ENCODE assay signal across 12 cellular contexts in the genomic region with DNA sequence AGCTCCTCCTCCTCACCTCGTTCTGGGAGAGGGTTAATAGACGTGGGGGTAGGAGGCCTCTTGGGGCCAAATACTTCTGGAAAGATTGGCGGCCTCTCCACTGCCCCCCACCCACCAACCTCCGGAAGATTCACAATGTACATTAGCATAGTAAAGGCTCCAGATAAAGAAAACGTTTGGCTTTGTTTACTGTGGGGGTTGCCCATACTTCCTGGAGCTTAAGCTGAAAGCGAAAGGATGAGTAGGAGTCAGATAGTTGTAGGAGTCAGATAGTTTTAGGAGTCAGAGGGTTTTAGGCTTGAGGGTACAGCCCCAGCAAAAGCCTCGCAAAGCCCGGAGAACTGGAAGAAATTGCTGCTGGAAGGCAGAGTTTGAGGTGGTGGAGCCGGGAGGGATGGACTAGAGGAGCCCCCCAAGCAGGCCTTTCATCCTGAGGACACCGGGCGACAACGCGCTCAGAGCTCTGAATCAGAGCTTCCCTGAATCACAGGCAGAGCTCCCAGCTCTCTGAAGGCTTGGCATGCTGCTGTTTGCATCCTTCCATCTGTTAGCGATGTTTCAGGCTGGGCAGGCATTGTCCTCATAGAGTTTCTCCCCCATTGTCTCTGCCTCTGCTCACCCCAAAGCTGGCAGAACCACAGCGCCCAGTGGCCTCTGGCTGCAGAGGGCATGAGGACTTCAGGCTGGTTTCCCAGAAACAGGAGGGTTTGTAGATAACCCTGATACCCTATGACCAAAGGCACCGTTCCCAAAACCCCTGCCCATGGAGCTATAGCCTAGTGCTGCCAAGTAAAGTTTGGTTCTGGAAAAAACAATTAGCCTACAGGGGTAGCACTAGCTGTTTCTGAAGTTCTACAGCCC.
DNase-seq lines count a peak whose midpoint lies in the region; ATAC-seq and TF ChIP-seq lines count a peak whose summit lies in the region.
"Had no signal": no experiment of that assay in that cellular context is flagged by ENCODE, and none has a peak within 500 bp of the region (broad histone marks: within the 10 kb centered on the region; RNA-seq: fewer than 3 reads in every experiment).

No MANE protein-coding gene starts in this region.

- intact Hi-C loops in activated CD4-positive, alpha-beta T cell treated with anti-CD3 and anti-CD28 coated beads for 36 hours (cut with DNase I, micrococcal nuclease), result loop anchor here (1.0 to 10.0 kb wide), 8 partner anchors 38 to 648 kb away; a partner anchor contains a TSS
- intact Hi-C loops in transverse colon (cut with DNase I; ENCODE audit: low total_unique reads), result no loop called here

- 12% methylated on average over 16 of the region's 16 CpGs for WGBS in smooth muscle cell (ENCODE audit: low lambda C conversion rate)
- whole genome bisulfite sequencing in transverse colon (ENCODE audit: low coverage in 1 of 2), 2 donors, result 48% methylated on average over 16 of the region's 16 CpGs; no CpG with 5 or more reads in 1 of the 2 donors

- H3K79me2 ChIP-seq in smooth muscle cell (ENCODE audit: low read depth), result no peaks in the 10 kb centered on the region
- H3K79me2 ChIP-seq: parathyroid adenoma had no signal

- no peaks in the 10 kb centered on the region for H3K36me3 ChIP-seq in SJSA1
- no peaks in the 10 kb centered on the region for H3K36me3 ChIP-seq in smooth muscle cell (ENCODE audit: low read depth)
- H3K36me3 ChIP-seq in transverse colon, result no peaks in the 10 kb centered on the region

- peaks cover 31% of the 10 kb centered on the region for H3K4me1 ChIP-seq in SJSA1 (replicated peaks)
- peaks cover 52% of the 10 kb centered on the region for H3K4me1 ChIP-seq in smooth muscle cell (ENCODE audit: low read depth)
- peaks cover 0 to 14% (median 0%) of the 10 kb centered on the region in 4 donors for H3K4me1 ChIP-seq in transverse colon
- H3K4me1 ChIP-seq: parathyroid adenoma had no signal

- H3K4me3 Mint-ChIP-seq in activated CD4-positive, alpha-beta T cell treated with anti-CD3 and anti-CD28 coated beads for 36 hours, result peak overlapping the region; percentile 28

- ATAC-seq in activated CD4-positive, alpha-beta T cell treated with anti-CD3 and anti-CD28 coated beads for 36 hours, result peak; percentile 72
- ATAC-seq in HG02623 (IDR thresholded peaks at IDR 0.05; ENCODE audit: unreplicated experiment), result no peak
- ATAC-seq in GM21576 (IDR thresholded peaks at IDR 0.05; ENCODE audit: unreplicated experiment), result no peak

- peaks cover 21% of the 10 kb centered on the region for H3F3A ChIP-seq in smooth muscle cell (ENCODE audit: low read depth)

- no peaks in the 10 kb centered on the region for H3K27me3 ChIP-seq in SJSA1 (replicated peaks)
- H3K27me3 ChIP-seq in smooth muscle cell (ENCODE audit: low read depth), result no peaks in the 10 kb centered on the region
- peaks cover 20% of the 10 kb centered on the region for H3K27me3 ChIP-seq in transverse colon

- H3K9me3 Mint-ChIP-seq in activated CD4-positive, alpha-beta T cell treated with anti-CD3 and anti-CD28 coated beads for 36 hours (ENCODE audit: low read depth), result no peaks in the 10 kb centered on the region

- peak overlapping the region; percentile 12; the same call in 1 of the 2 replicates for H3K4me3 ChIP-seq in SJSA1
- peak overlapping the region; percentile 18 for H3K4me3 ChIP-seq in smooth muscle cell
- H3K4me3 ChIP-seq in transverse colon, result no peak overlapping the region

- H3K4me1 Mint-ChIP-seq in activated CD4-positive, alpha-beta T cell treated with anti-CD3 and anti-CD28 coated beads for 36 hours, result peaks cover 28% of the 10 kb centered on the region

- H3K4me2 ChIP-seq in smooth muscle cell, result peak overlapping the region; percentile 71

- no peaks in the 10 kb centered on the region for H3K36me3 Mint-ChIP-seq in activated CD4-positive, alpha-beta T cell treated with anti-CD3 and anti-CD28 coated beads for 36 hours (ENCODE audit: low read depth)

- no peaks in the 10 kb centered on the region for H3K27me3 Mint-ChIP-seq in activated CD4-positive, alpha-beta T cell treated with anti-CD3 and anti-CD28 coated beads for 36 hours

- H3K9ac ChIP-seq in smooth muscle cell (ENCODE audit: low read depth), result peak overlapping the region; percentile 54
- H3K9ac ChIP-seq: parathyroid adenoma had no signal

- no peaks in the 10 kb centered on the region for H3K9me3 ChIP-seq in SJSA1 (replicated peaks)
- no peaks in the 10 kb centered on the region for H3K9me3 ChIP-seq in smooth muscle cell (replicated peaks; ENCODE audit: low read depth)
- no peaks in the 10 kb centered on the region for H3K9me3 ChIP-seq in transverse colon

- peak overlapping the region; percentile 72 for H3K27ac ChIP-seq in SJSA1
- H3K27ac ChIP-seq in smooth muscle cell (ENCODE audit: low read depth), result peak overlapping the region; percentile 81
- peak overlapping the region in 1 of 4 donors; percentile 16 for H3K27ac ChIP-seq in transverse colon
- H3K27ac ChIP-seq: C4-2B, parathyroid adenoma had no signal

- peak overlapping the region; percentile 78 for H3K27ac Mint-ChIP-seq in activated CD4-positive, alpha-beta T cell treated with anti-CD3 and anti-CD28 coated beads for 36 hours

- in situ Hi-C loops in transverse colon (cut with MboI; ENCODE audit: low pct_ligation_motif_present in 1 of 4, low pct_unique_long_range_greater_than_20kb in 1 of 4, low sequenced_read_pairs in 3 of 4), result no loop called here

- no peaks in the 10 kb centered on the region for H4K20me1 ChIP-seq in smooth muscle cell (ENCODE audit: low read depth)

- CTCF ChIA-PET in activated CD4-positive, alpha-beta T cell treated with anti-CD3 and anti-CD28 coated beads for 36 hours (lab: Charles Lee), result interaction anchor here (0.6 to 1.1 kb wide), 2 partner anchors 38 to 278 kb away, joined by 3 to 7 read pairs; no protein-coding TSS in a partner anchor

- POLR2A ChIA-PET in activated CD4-positive, alpha-beta T cell treated with anti-CD3 and anti-CD28 coated beads for 36 hours (lab: Charles Lee), result interaction anchor here (0.6 to 1.3 kb wide), 2 partner anchors 38 to 108 kb away, joined by 3 to 5 read pairs; no protein-coding TSS in a partner anchor

- TF ChIP-seq POLR2A in transverse colon (IDR thresholded peaks at IDR 0.05), result no peak

- peak; percentile 35 for DNase-seq in activated CD4-positive, alpha-beta T cell treated with anti-CD3 and anti-CD28 coated beads for 36 hours
- DNase-seq in activated CD4-positive, alpha-beta T cell treated with anti-CD3 and anti-CD28 coated beads for 1 hour, result no peak
- peak in 1 of 2 experiments; percentile 63 for DNase-seq in SJSA1 (ENCODE audit: low read depth in 1 of 2, low spot score in 2 of 2)
- peak; percentile 37 for DNase-seq in fibroblast of gingiva (ENCODE audit: low read depth)
- DNase-seq in smooth muscle cell (lab: John Stamatoyannopoulos, UW; ENCODE audit: unreplicated experiment), result peak; percentile 11
- DNase-seq in transverse colon, result no peak
- DNase-seq: activated CD4-positive, CD25-positive, alpha-beta regulatory T cell; MM.1S had no signal

- H2AFZ ChIP-seq in smooth muscle cell (ENCODE audit: low read depth), result peak overlapping the region; percentile 59
- H2AFZ ChIP-seq: parathyroid adenoma had no signal

- TF ChIP-seq EP300 in transverse colon (IDR thresholded peaks at IDR 0.05; ENCODE audit: low read depth), result no peak

- TF ChIP-seq CTCF in smooth muscle cell (IDR thresholded peaks at IDR 0.05; ENCODE audit: borderline replicate concordance, insufficient read depth, poor library complexity, severe bottlenecking) (no peak), transverse colon (IDR thresholded peaks at IDR 0.05) (no peak)

Comparison
In these comparisons a context has a peak if more than half of its experiments do, and no peak if none do; other contexts are left out.
1. DNase-seq: peak in activated CD4-positive, alpha-beta T cell treated with anti-CD3 and anti-CD28 coated beads for 36 hours (single experiment), fibroblast of gingiva (single experiment) and smooth muscle cell (single experiment); none in activated CD4-positive, alpha-beta T cell treated with anti-CD3 and anti-CD28 coated beads for 1 hour (single experiment) and transverse colon (single experiment).
2. H3K4me3 ChIP-seq: peak in SJSA1 (single experiment) and smooth muscle cell (single experiment); none in transverse colon (0 of 4).